19 cellular contexts compared by ENCODE assay signal in the genomic region with DNA sequence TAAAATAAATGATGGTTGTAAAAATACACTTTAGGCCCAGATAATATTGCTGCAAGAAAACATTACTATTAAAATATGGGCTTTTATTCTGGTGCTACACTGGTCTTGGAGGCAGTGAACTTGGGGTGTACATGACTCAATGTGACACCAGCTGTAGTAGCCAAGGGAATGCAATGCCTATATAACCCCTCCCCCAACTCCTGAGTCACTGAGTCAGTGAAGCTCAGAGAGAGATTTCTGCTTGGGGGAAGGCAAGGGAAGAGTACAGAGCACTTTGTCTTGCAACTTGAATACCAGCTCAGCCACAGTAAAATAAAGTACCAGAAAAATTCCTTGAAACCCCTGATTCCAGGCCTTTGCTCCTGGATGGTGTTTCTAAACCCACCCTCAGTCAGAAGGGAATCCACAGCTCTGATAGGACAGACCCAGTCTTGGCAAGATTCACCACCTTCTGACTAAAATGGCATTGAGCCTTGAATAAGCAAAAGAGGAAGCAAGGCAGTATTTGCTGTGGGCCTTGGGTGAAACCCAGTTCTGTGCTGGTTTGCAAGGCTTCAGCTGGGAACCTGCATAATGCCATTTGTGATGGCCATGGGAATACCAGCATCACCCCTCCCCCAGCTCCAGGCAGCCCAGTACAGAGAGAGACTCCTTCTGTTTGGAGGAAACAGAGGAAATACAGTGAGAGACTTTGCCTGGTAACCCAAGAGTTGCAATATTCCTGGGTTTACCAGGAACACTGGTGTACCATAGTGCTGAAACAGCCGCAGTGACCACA.
DNase-seq lines count a peak whose midpoint lies in the region; ATAC-seq and TF ChIP-seq lines count a peak whose summit lies in the region.
"Had no signal": no experiment of that assay in that cellular context is flagged by ENCODE, and none has a peak within 500 bp of the region (broad histone marks: within the 10 kb centered on the region; RNA-seq: fewer than 3 reads in every experiment).

No MANE protein-coding gene starts in this region.

- no peak overlapping the region for H2BK15ac ChIP-seq in mesendoderm (replicated peaks; ENCODE audit: low read depth)

- H2BK5ac ChIP-seq in mesendoderm (ENCODE audit: low read length) = no peak overlapping the region

- H3K27me3 ChIP-seq in NT2/D1 (ENCODE audit: insufficient read depth, insufficient read length) = no peaks in the 10 kb centered on the region
- H3K27me3 ChIP-seq in endodermal cell (ENCODE audit: control insufficient read depth, insufficient read depth, low read length, poor library complexity, severe bottlenecking) = no peaks in the 10 kb centered on the region
- H3K27me3 ChIP-seq in mesendoderm (ENCODE audit: insufficient read depth, low read length, poor library complexity) = no peaks in the 10 kb centered on the region
- H3K27me3 ChIP-seq: right atrium auricular region had no signal

- H4K8ac ChIP-seq in mesendoderm (ENCODE audit: low read depth, low read length) = no peak overlapping the region

- peak; percentile 71 for DNase-seq in EL
- DNase-seq in NT2/D1 (ENCODE audit: low read depth, low spot score) = peak; percentile 11
- DNase-seq in endodermal cell = peak; percentile 49
- DNase-seq in mesendoderm = peak; percentile 36
- DNase-seq in NK-92 (lab: John Stamatoyannopoulos, UW; ENCODE audit: unreplicated experiment) = no peak
- DNase-seq: activated CD8-positive, alpha-beta memory T cell treated with anti-CD3 and anti-CD28 coated beads for 24 hours; activated effector memory CD4-positive, alpha-beta T cell treated with Interleukin-2 at 50 U/mL for 16 hours; AML-193; anterior cingulate cortex; NCI-H1417; nephron progenitor cell; stimulated activated CD4-positive, alpha-beta T cell treated with anti-CD3 and anti-CD28 coated beads, Interleukin-2, amount 100 ng/mL, for 24 hours had no signal

- H3K36me3 Mint-ChIP-seq in endodermal cell (ENCODE audit: low read depth) = no peaks in the 10 kb centered on the region

- H3K4me3 ChIP-seq in NT2/D1 (ENCODE audit: insufficient read length, low read depth) (no peak overlapping the region), endodermal cell (ENCODE audit: low read length) (no peak overlapping the region), mesendoderm (ENCODE audit: low read length) (no peak overlapping the region)
- H3K4me3 ChIP-seq: lung, right atrium auricular region, SK-N-MC had no signal

- no peak overlapping the region for H2BK120ac ChIP-seq in mesendoderm (ENCODE audit: low read depth, low read length)

- no peaks in the 10 kb centered on the region for H3K79me1 ChIP-seq in mesendoderm (ENCODE audit: low read length)

- H2AK5ac ChIP-seq in mesendoderm (ENCODE audit: low read length) = no peak overlapping the region

- no peak overlapping the region for H3K4ac ChIP-seq in mesendoderm (ENCODE audit: low read depth, low read length)

- H3K27me3 Mint-ChIP-seq in endodermal cell (ENCODE audit: insufficient read depth) = no peaks in the 10 kb centered on the region
- H3K27me3 Mint-ChIP-seq: dendritic cell treated with granulocyte-macrophage colony-stimulating factor and Interleukin-4, amounts not matched to agents 40 ng/mL and 50 ng/mL, for 4 days had no signal

- H3K9me3 ChIP-seq in NT2/D1 (ENCODE audit: insufficient read depth, low read length) (no peaks in the 10 kb centered on the region), endodermal cell (ENCODE audit: control insufficient read depth, low read length) (no peaks in the 10 kb centered on the region)

- no peak overlapping the region for H3K56ac ChIP-seq in mesendoderm (ENCODE audit: low read length)

- ATAC-seq in HG02870 (IDR thresholded peaks at IDR 0.05; ENCODE audit: unreplicated experiment) = no peak
- ATAC-seq in GM18502 (IDR thresholded peaks at IDR 0.05; ENCODE audit: poor library complexity, unreplicated experiment) = no peak
- no peak for ATAC-seq in GM19035 (IDR thresholded peaks at IDR 0.05; ENCODE audit: unreplicated experiment)

- no peak overlapping the region for H3K23ac ChIP-seq in mesendoderm (ENCODE audit: low read length)

- TF ChIP-seq CTCF in endodermal cell (conservative IDR thresholded peaks at IDR 0.05) = no peak

- H3K36me3 ChIP-seq in NT2/D1 (ENCODE audit: insufficient read depth, insufficient read length, low read length) = no peaks in the 10 kb centered on the region
- H3K36me3 ChIP-seq in endodermal cell (ENCODE audit: control insufficient read depth, insufficient read depth, low read length) = no peaks in the 10 kb centered on the region
- no peaks in the 10 kb centered on the region for H3K36me3 ChIP-seq in mesendoderm (ENCODE audit: control insufficient read depth, insufficient read depth, low read length)
- H3K36me3 ChIP-seq: right atrium auricular region had no signal

- H3K9me3 Mint-ChIP-seq in endodermal cell = no peaks in the 10 kb centered on the region

- no peak overlapping the region for H3K4me2 ChIP-seq in mesendoderm (ENCODE audit: low read length)

- WGBS in endodermal cell (ENCODE audit: insufficient coverage in 1 of 2, insufficient read length in 1 of 2), 2 experiments = 95% methylated on average over 1 of the region's 1 CpG; no CpG with 5 or more reads in 1 of the 2 experiments
- WGBS in mesendoderm (ENCODE audit: extremely low coverage, insufficient coverage, low lambda C conversion rate) = no CpG with 5 or more reads among the region's 1 CpG

- no peaks in the 10 kb centered on the region for H3K4me1 ChIP-seq in NT2/D1 (ENCODE audit: insufficient read depth, insufficient read length)
- H3K4me1 ChIP-seq in endodermal cell (ENCODE audit: control insufficient read depth, insufficient read depth, low read length) = no peaks in the 10 kb centered on the region
- no peaks in the 10 kb centered on the region for H3K4me1 ChIP-seq in mesendoderm (ENCODE audit: control insufficient read depth, low read depth, low read length)
- H3K4me1 ChIP-seq: right atrium auricular region had no signal

- H3K27ac Mint-ChIP-seq in endodermal cell = no peak overlapping the region
- H3K27ac Mint-ChIP-seq: dendritic cell treated with granulocyte-macrophage colony-stimulating factor and Interleukin-4, amounts not matched to agents 40 ng/mL and 50 ng/mL, for 4 days; nephron progenitor cell had no signal

- H4K5ac ChIP-seq in mesendoderm (ENCODE audit: low read length) = no peak overlapping the region

- H3K27ac ChIP-seq in endodermal cell (ENCODE audit: low read depth, low read length) (no peak overlapping the region), mesendoderm (ENCODE audit: low read depth, low read length) (no peak overlapping the region)
- H3K27ac ChIP-seq: right atrium auricular region, SK-N-MC had no signal

- H3K18ac ChIP-seq in mesendoderm (ENCODE audit: low read length) = no peak overlapping the region

- no peaks in the 10 kb centered on the region for H3K79me2 ChIP-seq in mesendoderm (ENCODE audit: control insufficient read depth, insufficient read depth, low read length)

- H3K9ac ChIP-seq in NT2/D1 (ENCODE audit: insufficient read length, low read depth) (no peak overlapping the region), endodermal cell (ENCODE audit: extremely low read depth, low read length, poor library complexity, severe bottlenecking) (no peak overlapping the region), mesendoderm (ENCODE audit: low read length) (no peak overlapping the region)

- no peaks in the 10 kb centered on the region for H3K4me1 Mint-ChIP-seq in endodermal cell
- H3K4me1 Mint-ChIP-seq: nephron progenitor cell had no signal

- no peak overlapping the region for H3K4me3 Mint-ChIP-seq in endodermal cell
- H3K4me3 Mint-ChIP-seq: dendritic cell treated with granulocyte-macrophage colony-stimulating factor and Interleukin-4, amounts not matched to agents 40 ng/mL and 50 ng/mL, for 4 days; nephron progenitor cell had no signal
